Comparison of ENCODE assay signal across 1 cellular context in genomic region chr16:86483-86952, GRCh38.
A peak's percentile ranks its signal among the peaks of the same experiment; 100 is the strongest.
TF ChIP-seq lines count a peak whose summit lies in the region.

No MANE protein-coding gene starts in this region.

TF ChIP-seq in HepG2, 621 proteins besides CTCF, POLR2A, EP300 and RAD21:
- TF ChIP-seq ERF (CRISPR knock-in tag; IDR thresholded peaks at IDR 0.05) (no peak), RBFOX2 (IDR thresholded peaks at IDR 0.05; ENCODE audit: low read depth, low read length) (peak; percentile 73), POLR2G (IDR thresholded peaks at IDR 0.05; ENCODE audit: low read depth, low read length) (peak; percentile 12; the same call in 1 of the 2 replicates), AGO2 (optimal IDR thresholded peaks at IDR 0.05; ENCODE audit: low read depth, low read length) (peak; percentile 74)
